ENCODE assay signal across 8 cellular contexts in genomic region chr18:48940854-48941531, GRCh38. TPM values are rescaled to one million over a fixed set of nuclear protein-coding genes. Genes with fewer than 3 reads are reported as not detected.
A peak's percentile ranks its signal among the peaks of the same experiment; 100 is the strongest.
DNase-seq lines count a peak whose midpoint lies in the region; ATAC-seq, FAIRE-seq and TF ChIP-seq lines count a peak whose summit lies in the region.

No MANE protein-coding gene starts in this region.

- H3K36me3 ChIP-seq in keratinocyte (ENCODE audit: control insufficient read depth in 2 of 2, extremely low read depth in 1 of 2, insufficient read depth in 2 of 2, low read length in 2 of 2) (peaks cover 17 to 25% of the 10 kb centered on the region in 2 experiments), PC-3 (ENCODE audit: low read depth, low read length) (no peaks in the 10 kb centered on the region)

- H2AFZ ChIP-seq in keratinocyte (ENCODE audit: control insufficient read depth, low read length) = no peak overlapping the region
- H2AFZ ChIP-seq in PC-3 (ENCODE audit: low read length) = no peak overlapping the region

- H3K9me2 ChIP-seq in PC-3 (replicated peaks; ENCODE audit: low read length) = no peaks in the 10 kb centered on the region

- intact Hi-C loops in PC-3 (cut with micrococcal nuclease) = loop anchor here (10.0 kb wide), 1 partner anchor 104 kb away; no protein-coding TSS in a partner anchor

- H3F3A ChIP-seq in PC-3 (ENCODE audit: low read length, unreplicated experiment) = no peaks in the 10 kb centered on the region

- H3K4me1 Mint-ChIP-seq in activated T-cell treated with anti-CD3 and anti-CD28 coated beads, Interleukin-2, amount 50 U/mL, for 72 hours (ENCODE audit: low read depth) = peaks cover 92% of the 10 kb centered on the region

- no peaks in the 10 kb centered on the region for H3K27me3 Mint-ChIP-seq in activated T-cell treated with anti-CD3 and anti-CD28 coated beads, Interleukin-2, amount 50 U/mL, for 72 hours (ENCODE audit: low read depth)

- no peaks in the 10 kb centered on the region for H3K9me3 ChIP-seq in keratinocyte (ENCODE audit: control insufficient read depth, low read depth, low read length)
- no peaks in the 10 kb centered on the region for H3K9me3 ChIP-seq in PC-3 (ENCODE audit: low read length)

- H3K27ac ChIP-seq in keratinocyte (ENCODE audit: control insufficient read depth, insufficient read depth, low read length) = no peak overlapping the region
- no peak overlapping the region for H3K27ac ChIP-seq in PC-3 (ENCODE audit: low read length)

- ATAC-seq in activated T-cell treated with anti-CD3 and anti-CD28 coated beads, Interleukin-2, amount 50 U/mL, for 72 hours (replicated peaks in 1 of 2) = peak; percentile 87 to 91
- ATAC-seq in PC-3 = no peak

- no peak overlapping the region for H3K4me3 ChIP-seq in keratinocyte (ENCODE audit: control insufficient read depth in 2 of 3, extremely low read depth in 1 of 3, insufficient read depth in 2 of 3, low read depth in 1 of 3, low read length in 3 of 3)
- H3K4me3 ChIP-seq in PC-3 (ENCODE audit: low read length) = no peak overlapping the region

- TF ChIP-seq CTCF in keratinocyte (optimal IDR thresholded peaks at IDR 0.05 in 1 of 3, IDR thresholded peaks at IDR 0.05 in 1 of 3, conservative IDR thresholded peaks at IDR 0.05 in 1 of 3; ENCODE audit: extremely low read depth in 1 of 3, insufficient read depth in 2 of 3, low read length in 3 of 3) (no peak), PC-3 (conservative IDR thresholded peaks at IDR 0.05; ENCODE audit: low read depth, low read length) (no peak)

- peak overlapping the region; percentile 92 for H3K27ac Mint-ChIP-seq in activated T-cell treated with anti-CD3 and anti-CD28 coated beads, Interleukin-2, amount 50 U/mL, for 72 hours

- POLR2A ChIA-PET in PC-3 (lab: Charles Lee; ENCODE audit: unreplicated experiment) = no interaction called here

- peaks cover 90% of the 10 kb centered on the region for H3K4me1 ChIP-seq in keratinocyte (ENCODE audit: control insufficient read depth, extremely low read depth, insufficient read depth, low read length)
- peaks cover 36% of the 10 kb centered on the region for H3K4me1 ChIP-seq in PC-3 (ENCODE audit: insufficient read depth, low read length)

- BruUV-seq in PC-3 (replicated peaks; lab: Mats Ljungman, UMichigan) = no TSS peak

- H3K4me2 ChIP-seq in keratinocyte (ENCODE audit: control insufficient read depth, extremely low read depth, insufficient read depth, low read depth, low read length) (no peak overlapping the region), PC-3 (ENCODE audit: low read length) (no peak overlapping the region)

- dilution Hi-C loops in keratinocyte (cut with MboI; ENCODE audit: extremely low pct_ligation_motif_present, low sequenced_read_pairs) = no loop called here

- peaks cover 2% of the 10 kb centered on the region for H4K20me1 ChIP-seq in keratinocyte (ENCODE audit: control insufficient read depth, extremely low read depth, insufficient read depth, low read length)
- H4K20me1 ChIP-seq in PC-3 (ENCODE audit: low read length) = no peaks in the 10 kb centered on the region

- H3K4me3 Mint-ChIP-seq in activated T-cell treated with anti-CD3 and anti-CD28 coated beads, Interleukin-2, amount 50 U/mL, for 72 hours = peak overlapping the region; percentile 76 to 92

- H3K9me1 ChIP-seq in keratinocyte (ENCODE audit: control insufficient read depth, extremely low read depth, insufficient read depth, low read length) = peaks cover 9% of the 10 kb centered on the region

- H3K27me3 ChIP-seq in keratinocyte (ENCODE audit: control insufficient read depth, extremely low read depth, insufficient read depth, low read length) (no peaks in the 10 kb centered on the region), PC-3 (ENCODE audit: low read length) (no peaks in the 10 kb centered on the region)

- no peak for FAIRE-seq in keratinocyte (lab: Jason Lieb, UNC)

- DNase-seq in SIG-M5 treated with dmso at 0.1 percent for 504 hours (lab: John Stamatoyannopoulos, UW; ENCODE audit: unreplicated experiment) = peak; percentile 26
- no peak for DNase-seq in SIG-M5 (lab: John Stamatoyannopoulos, UW)
- peak; percentile 65 for DNase-seq in NK-92 (lab: John Stamatoyannopoulos, UW; ENCODE audit: unreplicated experiment)
- peak; percentile 69 to 76 for DNase-seq in activated T-cell treated with anti-CD3 and anti-CD28 coated beads, Interleukin-2, amount 50 U/mL, for 72 hours
- no peak for DNase-seq in keratinocyte (ENCODE audit: low read depth, low spot score)
- DNase-seq in stimulated activated CD8-positive, alpha-beta memory T cell treated with anti-CD3 and anti-CD28 coated beads, Interleukin-15, amount 100 ng/mL, for 48 hours (ENCODE audit: low read depth in 2 of 2) = peak; percentile 66 to 74
- DNase-seq in PC-3 = no peak
- DNase-seq in NCI-H1694 (lab: John Stamatoyannopoulos, UW) = no peak

- CTCF ChIA-PET in PC-3 (lab: Charles Lee) = no interaction called here

- peak overlapping the region; percentile 3 for H3K9ac ChIP-seq in keratinocyte (ENCODE audit: control insufficient read depth, extremely low read depth, insufficient read depth, low read length)
- no peak overlapping the region for H3K9ac ChIP-seq in PC-3 (ENCODE audit: low read length)

- peaks cover 7 to 9% of the 10 kb centered on the region in 2 donors for H3K36me3 Mint-ChIP-seq in activated T-cell treated with anti-CD3 and anti-CD28 coated beads, Interleukin-2, amount 50 U/mL, for 72 hours (ENCODE audit: insufficient read depth in 2 of 2)

- H3K79me2 ChIP-seq in keratinocyte (ENCODE audit: control insufficient read depth, insufficient read depth, low read length) (peaks cover 85% of the 10 kb centered on the region), PC-3 (ENCODE audit: low read length) (peaks cover 18% of the 10 kb centered on the region)

- H3K9me3 Mint-ChIP-seq in activated T-cell treated with anti-CD3 and anti-CD28 coated beads, Interleukin-2, amount 50 U/mL, for 72 hours = no peaks in the 10 kb centered on the region

RNA-seq across cellular contexts. Expression of gene SMAD7, which starts 9.8 kb away (rescaled TPM):
- total RNA-seq in activated T-cell treated with anti-CD3 and anti-CD28 coated beads, Interleukin-2, amount 50 U/mL, for 72 hours = 10 to 100 TPM; 14.9 to 21.7 TPM
- 9.5 to 12.2 TPM (median 10.7 TPM) in 3 replicates for polyA plus RNA-seq in keratinocyte
- 11.9 TPM for polyA plus RNA-seq in keratinocyte (2011; ENCODE audit: low read depth)
- 4.7 and 4.9 TPM in 2 replicates for polyA plus RNA-seq in keratinocyte (2011; cell fraction: cytosol; rRNA removed)
- polyA plus RNA-seq in keratinocyte (2011; cell fraction: nucleus; rRNA removed) = 21.0 and 21.4 TPM in 2 replicates
- polyA plus RNA-seq in keratinocyte (2012; ENCODE audit: low replicate concordance) = 7.5 and 10.4 TPM in 2 replicates
- 16.0 to 44.2 TPM (median 24.0 TPM) in 3 replicates for polyA minus RNA-seq in keratinocyte
- 15.0 TPM for polyA minus RNA-seq in keratinocyte (2011; cell fraction: cytosol; rRNA and poly(A)+ RNA removed)
- polyA minus RNA-seq in keratinocyte (2011; cell fraction: nucleus; rRNA and poly(A)+ RNA removed) = 19.5 and 21.6 TPM in 2 replicates
- 7.9 and 9.4 TPM in 2 replicates for total RNA-seq in PC-3 (2014; rRNA removed)

Comparison
In these comparisons a context has a peak if more than half of its experiments do, and no peak if none do; other contexts are left out.
1. DNase-seq: peak in SIG-M5 treated with dmso at 0.1 percent for 504 hours (single experiment), NK-92 (single experiment), activated T-cell treated with anti-CD3 and anti-CD28 coated beads, Interleukin-2, amount 50 U/mL, for 72 hours (2 of 2) and stimulated activated CD8-positive, alpha-beta memory T cell treated with anti-CD3 and anti-CD28 coated beads, Interleukin-15, amount 100 ng/mL, for 48 hours (2 of 2); none in SIG-M5 (single experiment), keratinocyte (single experiment), PC-3 (single experiment) and NCI-H1694 (single experiment).